12 cellular contexts compared by ENCODE assay signal in the genomic region with DNA sequence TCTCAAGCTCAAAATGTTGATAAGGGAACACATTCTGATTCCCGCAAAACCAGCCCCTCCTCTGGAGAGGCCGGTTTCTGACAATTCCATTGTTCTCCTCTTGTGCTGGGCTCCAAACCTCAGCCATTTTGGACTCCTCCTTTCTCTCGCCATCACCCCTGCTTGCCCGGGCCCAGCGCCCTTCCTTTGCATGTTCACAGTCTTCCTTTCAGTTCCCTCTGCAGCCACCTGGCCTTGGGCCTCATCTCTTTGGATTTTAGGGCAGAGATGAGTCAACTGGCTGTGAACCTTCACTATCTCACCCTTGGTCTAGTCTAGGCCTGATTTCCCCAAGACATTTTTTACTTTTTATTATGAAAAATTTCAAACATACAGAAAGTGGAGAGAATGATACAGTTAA.
DNase-seq lines count a peak whose midpoint lies in the region; ATAC-seq and TF ChIP-seq lines count a peak whose summit lies in the region.
"Had no signal": no experiment of that assay in that cellular context is flagged by ENCODE, and none has a peak within 500 bp of the region (broad histone marks: within the 10 kb centered on the region; RNA-seq: fewer than 3 reads in every experiment).

No MANE protein-coding gene starts in this region.

- H3K79me2 ChIP-seq in OCI-LY3 (ENCODE audit: low read length) = no peaks in the 10 kb centered on the region

- peak overlapping the region; percentile 64; the same call in 1 of the 2 replicates for H3K9ac ChIP-seq in OCI-LY3 (ENCODE audit: low read length)

- H2AFZ ChIP-seq in OCI-LY3 (ENCODE audit: low read depth, low read length) = no peak overlapping the region

- intact Hi-C loops in gastrocnemius medialis (cut with DNase I; ENCODE audit: low total_unique reads) = no loop called here
- intact Hi-C loops in heart left ventricle (cut with DNase I) = no loop called here

- peaks cover 88% of the 10 kb centered on the region for H3K4me1 ChIP-seq in OCI-LY3 (ENCODE audit: low read length)
- peaks cover 6 to 12% of the 10 kb centered on the region in 2 donors for H3K4me1 ChIP-seq in gastrocnemius medialis
- H3K4me1 ChIP-seq in heart left ventricle = peaks cover 0 to 8% (median 0%) of the 10 kb centered on the region in 12 donors

- H3K27ac ChIP-seq in OCI-LY3 (ENCODE audit: low read length) (peak overlapping the region; percentile 83), gastrocnemius medialis (no peak overlapping the region), heart left ventricle (no peak overlapping the region)

- H3K9me3 ChIP-seq in OCI-LY3 (ENCODE audit: insufficient read depth, low read length) (peaks cover 8% of the 10 kb centered on the region), gastrocnemius medialis (no peaks in the 10 kb centered on the region), heart left ventricle (no peaks in the 10 kb centered on the region)

- WGBS in heart left ventricle, 4 donors = 94 to 100% (median 97%) methylated on average over 5 of the region's 5 CpGs

- no peak for DNase-seq in gastrocnemius medialis
- no peak for DNase-seq in SHP77 treated with DMSO at 0.1 percent for 48 hours (lab: John Stamatoyannopoulos, UW)
- DNase-seq in heart left ventricle = no peak
- no peak for DNase-seq in SKM-1 treated with dmso at 0.1 percent for 144 hours (lab: John Stamatoyannopoulos, UW; ENCODE audit: unreplicated experiment)
- DNase-seq: natural killer cell; stimulated activated CD4-positive, alpha-beta T cell treated with anti-CD3 and anti-CD28 coated beads, Interleukin-4, amount 100 ng/mL, for 24 hours; stimulated activated naive CD8-positive, alpha-beta T cell treated with anti-CD3 and anti-CD28 coated beads, Interleukin-15, Interleukin-2, amounts not matched to agents 100 U/mL and 50 U/mL, for 24 hours had no signal

- H3K4me3 ChIP-seq in OCI-LY3 (ENCODE audit: low read length) (no peak overlapping the region), gastrocnemius medialis (no peak overlapping the region), heart left ventricle (no peak overlapping the region)

- no peaks in the 10 kb centered on the region for H4K20me1 ChIP-seq in OCI-LY3 (ENCODE audit: insufficient read depth, low read length)

- H3K27me3 ChIP-seq in OCI-LY3 (ENCODE audit: low read depth, low read length) = no peaks in the 10 kb centered on the region
- H3K27me3 ChIP-seq in gastrocnemius medialis = no peaks in the 10 kb centered on the region
- no peaks in the 10 kb centered on the region for H3K27me3 ChIP-seq in heart left ventricle

- peak overlapping the region; percentile 91 for H3K4me2 ChIP-seq in OCI-LY3 (ENCODE audit: low read length)

- ATAC-seq in GM18858 (IDR thresholded peaks at IDR 0.05; ENCODE audit: unreplicated experiment) (peak; percentile 77), GM21515 (IDR thresholded peaks at IDR 0.05; ENCODE audit: unreplicated experiment) (peak; percentile 96), HG02973 (IDR thresholded peaks at IDR 0.05; ENCODE audit: unreplicated experiment) (peak; percentile 85), gastrocnemius medialis (no peak), heart left ventricle (no peak)
- ATAC-seq: esophagus mucosa; natural killer cell; stimulated activated naive CD8-positive, alpha-beta T cell treated with anti-CD3 and anti-CD28 coated beads, Interleukin-15, Interleukin-2, amounts not matched to agents 100 U/mL and 50 U/mL, for 24 hours had no signal

- in situ Hi-C loops in gastrocnemius medialis (cut with MboI; ENCODE audit: low sequenced_read_pairs in 4 of 4) = no loop called here

- H3K36me3 ChIP-seq in OCI-LY3 (replicated peaks; ENCODE audit: low read depth, low read length) (peaks cover 14% of the 10 kb centered on the region), gastrocnemius medialis (no peaks in the 10 kb centered on the region), heart left ventricle (peaks cover 0 to 6% (median 0%) of the 10 kb centered on the region in 9 donors)

- TF ChIP-seq POLR2A in gastrocnemius medialis (IDR thresholded peaks at IDR 0.05) (no peak), heart left ventricle (IDR thresholded peaks at IDR 0.05) (no peak)

- TF ChIP-seq CTCF in OCI-LY3 (IDR thresholded peaks at IDR 0.05; ENCODE audit: low read depth, low read length) (no peak), gastrocnemius medialis (IDR thresholded peaks at IDR 0.05 in 4 of 5, conservative IDR thresholded peaks at IDR 0.05 in 1 of 5) (no peak), heart left ventricle (IDR thresholded peaks at IDR 0.05) (no peak)

Comparison
In these comparisons a context has a peak if more than half of its experiments do, and no peak if none do; other contexts are left out.
1. ATAC-seq: peak in GM18858 (single experiment), GM21515 (single experiment) and HG02973 (single experiment); none in gastrocnemius medialis (0 of 2) and heart left ventricle (0 of 4).